In the genomic region with DNA sequence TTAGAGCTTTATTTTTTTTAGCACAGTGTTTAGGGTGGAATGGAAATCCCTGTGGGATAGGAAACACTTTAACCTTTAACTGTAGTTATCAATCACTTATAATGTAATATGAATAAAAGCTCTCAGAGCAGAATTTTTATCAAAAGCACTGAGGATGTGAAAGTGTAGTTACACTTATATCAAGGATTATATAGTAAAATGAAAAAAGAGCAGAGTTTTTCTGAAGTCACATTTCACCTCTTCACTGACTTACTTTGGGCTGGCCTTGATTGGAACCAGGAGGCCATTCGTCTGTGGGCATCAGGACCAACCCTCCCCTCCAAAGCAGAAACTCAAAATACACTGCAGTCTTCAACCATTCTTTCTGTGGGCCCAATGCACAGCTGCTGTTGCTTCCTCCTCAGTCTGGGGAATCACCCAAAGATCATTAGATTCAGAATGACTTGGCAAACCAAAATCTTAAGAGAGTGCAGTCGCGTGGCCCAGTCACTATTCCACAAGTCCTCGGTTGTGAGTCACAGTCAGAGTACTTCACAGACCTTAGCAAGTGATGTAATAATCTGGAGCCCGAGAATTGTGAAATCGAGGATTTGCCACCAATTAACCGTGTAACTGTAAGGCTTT, we compare ENCODE assay signal across 8 cellular contexts.
DNase-seq lines count a peak whose midpoint lies in the region; ATAC-seq and TF ChIP-seq lines count a peak whose summit lies in the region.

No MANE protein-coding gene starts in this region.

- no peaks in the 10 kb centered on the region for H3K9me3 Mint-ChIP-seq in type B pancreatic cell

- no peak for TF ChIP-seq CTCF in type B pancreatic cell (conservative IDR thresholded peaks at IDR 0.05)

- H3K4me3 ChIP-seq in neuronal stem cell (ENCODE audit: low read length in 2 of 2): no peak overlapping the region

- no peak overlapping the region for H2BK120ac ChIP-seq in neuronal stem cell (ENCODE audit: low read depth, low read length)

- no peak overlapping the region for H3K23ac ChIP-seq in neuronal stem cell (ENCODE audit: low read depth, low read length, poor library complexity)

- no peak overlapping the region for H3K4me3 Mint-ChIP-seq in type B pancreatic cell

- intact Hi-C loops in left ventricle myocardium superior (cut with micrococcal nuclease): loop anchor here (10.0 kb wide), 1 partner anchor 249 kb away; no protein-coding TSS in a partner anchor

- H2AFZ ChIP-seq in neuronal stem cell (ENCODE audit: low read length): no peak overlapping the region

- no peak overlapping the region for H2BK5ac ChIP-seq in neuronal stem cell (ENCODE audit: low read length)

- no peaks in the 10 kb centered on the region for H3K27me3 ChIP-seq in neuronal stem cell (ENCODE audit: control insufficient read depth in 3 of 3, insufficient read depth in 3 of 3, low read depth in 1 of 3, low read length in 3 of 3)

- no peak overlapping the region for H4K91ac ChIP-seq in neuronal stem cell (ENCODE audit: low read depth, low read length, poor library complexity)

- no peak overlapping the region for H3K9ac ChIP-seq in neuronal stem cell (ENCODE audit: low read depth, low read length, poor library complexity)

- no peaks in the 10 kb centered on the region for H3K36me3 Mint-ChIP-seq in type B pancreatic cell

- H3K4me1 Mint-ChIP-seq in type B pancreatic cell (ENCODE audit: unreplicated experiment): peaks cover 5% of the 10 kb centered on the region

- no peak overlapping the region for H3K27ac ChIP-seq in neuronal stem cell (replicated peaks; ENCODE audit: low read length)

- no peak overlapping the region for H2AK5ac ChIP-seq in neuronal stem cell (ENCODE audit: low read depth, low read length)

- peak; percentile 94 for DNase-seq in A172 (ENCODE audit: low spot score)
- DNase-seq in RKO (ENCODE audit: low spot score): peak; percentile 80
- DNase-seq in left ventricle myocardium superior: peak; percentile 62
- DNase-seq in neuronal stem cell (ENCODE audit: low spot score): no peak
- no peak for DNase-seq in type B pancreatic cell (ENCODE audit: extremely low spot score, unreplicated experiment)
- no peak for DNase-seq in HuH-7 (ENCODE audit: low spot score)

- H3K36me3 ChIP-seq in neuronal stem cell (replicated peaks in 1 of 2; ENCODE audit: control insufficient read depth in 2 of 2, insufficient read depth in 2 of 2, low read length in 2 of 2): no peaks in the 10 kb centered on the region

- H3K4ac ChIP-seq in neuronal stem cell (ENCODE audit: low read length): no peak overlapping the region

- H3K14ac ChIP-seq in neuronal stem cell (ENCODE audit: low read length): no peak overlapping the region

- WGBS in neuronal stem cell (ENCODE audit: extremely low coverage in 2 of 2, insufficient read length in 2 of 2, insufficient replicate concordance in 1 of 2), 2 donors: no CpG with 5 or more reads among the region's 7 CpGs

- no peaks in the 10 kb centered on the region for H3K79me1 ChIP-seq in neuronal stem cell (ENCODE audit: low read depth, low read length)

- peak; percentile 100 for ATAC-seq in GM18858 (IDR thresholded peaks at IDR 0.05; ENCODE audit: unreplicated experiment)
- peak; percentile 99 for ATAC-seq in HG02885 (IDR thresholded peaks at IDR 0.05; ENCODE audit: poor library complexity, unreplicated experiment)
- ATAC-seq in left ventricle myocardium superior: peak; percentile 83

- H3K4me2 ChIP-seq in neuronal stem cell (ENCODE audit: insufficient read depth, low read length, poor library complexity, severe bottlenecking): no peak overlapping the region

- no peak overlapping the region for H2BK15ac ChIP-seq in neuronal stem cell (ENCODE audit: low read length)

- H3K27me3 Mint-ChIP-seq in type B pancreatic cell: peaks cover 3% of the 10 kb centered on the region

- no peaks in the 10 kb centered on the region for H3K4me1 ChIP-seq in neuronal stem cell (ENCODE audit: control insufficient read depth in 2 of 2, insufficient read depth in 1 of 2, low read depth in 1 of 2, low read length in 2 of 2)

- H4K8ac ChIP-seq in neuronal stem cell (ENCODE audit: low read depth, low read length): no peak overlapping the region

- no peak overlapping the region for H3K27ac Mint-ChIP-seq in type B pancreatic cell

- H2BK12ac ChIP-seq in neuronal stem cell (ENCODE audit: low read length): no peak overlapping the region

- H3K18ac ChIP-seq in neuronal stem cell (ENCODE audit: low read length): no peak overlapping the region

- H3K9me3 ChIP-seq in neuronal stem cell (replicated peaks in 1 of 2; ENCODE audit: control insufficient read depth in 2 of 2, insufficient read depth in 1 of 2, low read depth in 1 of 2, low read length in 2 of 2): no peaks in the 10 kb centered on the region

Comparison
In these comparisons a context has a peak if more than half of its experiments do, and no peak if none do; other contexts are left out.
1. DNase-seq: peak in A172 (single experiment), RKO (single experiment) and left ventricle myocardium superior (single experiment); none in neuronal stem cell (single experiment), type B pancreatic cell (single experiment) and HuH-7 (single experiment).
2. Peak in every context shown above with its lines, with median percentiles within 50 percentile points of each other: ATAC-seq.